13 cellular contexts compared by ENCODE assay signal in the genomic region with DNA sequence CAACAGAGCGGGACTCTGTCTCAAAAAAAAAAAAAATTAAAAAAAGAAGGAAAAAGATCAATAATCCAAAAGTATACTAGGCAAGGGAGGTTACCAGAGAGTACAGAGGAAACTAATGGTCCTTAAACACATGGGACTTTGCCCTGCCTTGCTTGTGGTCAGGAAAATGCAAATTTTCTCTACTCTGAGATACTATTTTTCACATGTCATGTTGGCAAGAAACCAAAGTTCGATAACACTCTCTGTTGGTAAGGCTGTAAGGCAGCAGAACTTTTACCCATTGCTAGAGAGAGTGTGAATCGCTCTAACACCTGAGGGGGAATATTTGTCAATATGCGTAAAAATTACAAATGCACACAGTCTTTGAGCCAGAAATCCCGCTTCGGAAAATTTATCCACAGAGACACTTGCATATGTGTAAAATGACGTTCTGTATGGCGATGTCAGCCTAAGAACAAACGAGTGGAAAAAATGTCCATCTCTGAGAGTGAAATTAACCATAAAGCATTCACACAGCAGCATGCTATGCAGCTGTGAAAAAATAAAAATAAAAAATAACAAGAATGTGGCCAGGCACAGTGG. TPM values are rescaled to one million over a fixed set of nuclear protein-coding genes. Genes with fewer than 3 reads are reported as not detected.
A peak's percentile ranks its signal among the peaks of the same experiment; 100 is the strongest.
DNase-seq lines count a peak whose midpoint lies in the region; ATAC-seq and TF ChIP-seq lines count a peak whose summit lies in the region.
"Had no signal": no experiment of that assay in that cellular context is flagged by ENCODE, and none has a peak within 500 bp of the region (broad histone marks: within the 10 kb centered on the region; RNA-seq: fewer than 3 reads in every experiment).

No MANE protein-coding gene starts in this region.

- H3K27me3 Mint-ChIP-seq in endodermal cell (ENCODE audit: insufficient read depth), result no peaks in the 10 kb centered on the region

- no peaks in the 10 kb centered on the region for H3K4me1 ChIP-seq in endodermal cell (ENCODE audit: control insufficient read depth, insufficient read depth, low read length)

- no peaks in the 10 kb centered on the region for H3K4me1 Mint-ChIP-seq in endodermal cell

- H3K9me3 Mint-ChIP-seq in endodermal cell, result no peaks in the 10 kb centered on the region

- no peaks in the 10 kb centered on the region for H3K27me3 ChIP-seq in endodermal cell (ENCODE audit: control insufficient read depth, insufficient read depth, low read length, poor library complexity, severe bottlenecking)

- intact Hi-C loops in left colon (cut with DNase I, micrococcal nuclease), result no loop called here

- no peak overlapping the region for H3K27ac ChIP-seq in endodermal cell (ENCODE audit: low read depth, low read length)

- 94 to 95% methylated on average over 8 to 9 of the region's 9 CpGs for WGBS in endodermal cell (ENCODE audit: insufficient coverage in 1 of 2, insufficient read length in 1 of 2), 2 experiments

- H3K36me3 ChIP-seq in endodermal cell (ENCODE audit: control insufficient read depth, insufficient read depth, low read length), result no peaks in the 10 kb centered on the region

- ATAC-seq in GM18508 (IDR thresholded peaks at IDR 0.05; ENCODE audit: insufficient read depth, unreplicated experiment), result peak; percentile 62
- ATAC-seq in GM21526 (IDR thresholded peaks at IDR 0.05; ENCODE audit: low FRiP score, unreplicated experiment), result peak; percentile 67
- ATAC-seq in HG03439 (IDR thresholded peaks at IDR 0.05; ENCODE audit: unreplicated experiment), result peak; percentile 70
- ATAC-seq in left colon, result peak; percentile 86
- ATAC-seq: Panc1, sciatic nerve had no signal

- no peak overlapping the region for H3K27ac Mint-ChIP-seq in endodermal cell

- H3K4me3 Mint-ChIP-seq in endodermal cell, result no peak overlapping the region

- DNase-seq in left colon (no peak), amygdala (lab: John Stamatoyannopoulos, UW) (no peak), NCI-H146 treated with DMSO at 0.1 percent for 48 hours (lab: John Stamatoyannopoulos, UW; ENCODE audit: unreplicated experiment) (no peak), endodermal cell (no peak)
- no peak for DNase-seq in stimulated activated CD4-positive, alpha-beta T cell treated with anti-CD3 and anti-CD28 coated beads, Interleukin-2, amount 100 ng/mL, for 24 hours
- DNase-seq: IMR-90, substantia nigra had no signal

- TF ChIP-seq CTCF in endodermal cell (conservative IDR thresholded peaks at IDR 0.05), result no peak

- H3K9me3 ChIP-seq in endodermal cell (ENCODE audit: control insufficient read depth, low read length), result no peaks in the 10 kb centered on the region

- no peak overlapping the region for H3K9ac ChIP-seq in endodermal cell (ENCODE audit: extremely low read depth, low read length, poor library complexity, severe bottlenecking)

- H3K4me3 ChIP-seq in endodermal cell (ENCODE audit: low read length), result no peak overlapping the region

- no peaks in the 10 kb centered on the region for H3K36me3 Mint-ChIP-seq in endodermal cell (ENCODE audit: low read depth)

RNA-seq across cellular contexts. Expression of gene RFX1, which starts 9.4 kb away (rescaled TPM):
- total RNA-seq in left colon, result 10 to 100 TPM; 11.6 to 12.0 TPM
- 10 to 100 TPM; 17.1 to 24.3 TPM for total RNA-seq in endodermal cell
- polyA plus RNA-seq in endodermal cell (2013, experiment 1 of 2), result 11.6 TPM
- polyA plus RNA-seq in endodermal cell (2013, experiment 2 of 2), result 11.2 TPM

RNA-seq across cellular contexts. Expression of gene RLN3, which starts 12.4 kb away (rescaled TPM):
- total RNA-seq in left colon (not detected), endodermal cell (not detected)
- polyA plus RNA-seq in endodermal cell (2013, experiment 1 of 2), result not detected
- not detected for polyA plus RNA-seq in endodermal cell (2013, experiment 2 of 2)
- total RNA-seq: Daoy, IMR-90, sciatic nerve had no signal
- polyA plus RNA-seq: IMR-90 had no signal

RNA-seq across cellular contexts. Expression of gene IL27RA, which starts 16.0 kb away (rescaled TPM):
- total RNA-seq in left colon (1 to 10 TPM; 1.9 to 3.6 TPM), endodermal cell (10 to 100 TPM; 10.3 to 10.8 TPM)
- polyA plus RNA-seq in endodermal cell (2013, experiment 1 of 2), result 4.4 TPM
- polyA plus RNA-seq in endodermal cell (2013, experiment 2 of 2), result 4.1 TPM

RNA-seq across cellular contexts. Expression of gene PALM3, which starts 46.3 kb away (rescaled TPM):
- total RNA-seq in left colon (under 1 TPM; 0.59 to 0.79 TPM), endodermal cell (1 to 10 TPM; 1.3 to 4.9 TPM)
- 7.6 TPM for polyA plus RNA-seq in endodermal cell (2013, experiment 1 of 2)
- 5.2 TPM for polyA plus RNA-seq in endodermal cell (2013, experiment 2 of 2)

RNA-seq across cellular contexts. Expression of gene MISP3, which starts 57.0 kb away (rescaled TPM):
- total RNA-seq in left colon, result 10 to 100 TPM; 32.9 to 40.3 TPM
- total RNA-seq in endodermal cell, result 1 to 10 TPM in 1 of 2 donors, under 1 TPM in 1; 0.73 to 1.4 TPM
- polyA plus RNA-seq in endodermal cell (2013, experiment 1 of 2), result 1.9 TPM
- 1.8 TPM for polyA plus RNA-seq in endodermal cell (2013, experiment 2 of 2)
